In the genomic region with DNA sequence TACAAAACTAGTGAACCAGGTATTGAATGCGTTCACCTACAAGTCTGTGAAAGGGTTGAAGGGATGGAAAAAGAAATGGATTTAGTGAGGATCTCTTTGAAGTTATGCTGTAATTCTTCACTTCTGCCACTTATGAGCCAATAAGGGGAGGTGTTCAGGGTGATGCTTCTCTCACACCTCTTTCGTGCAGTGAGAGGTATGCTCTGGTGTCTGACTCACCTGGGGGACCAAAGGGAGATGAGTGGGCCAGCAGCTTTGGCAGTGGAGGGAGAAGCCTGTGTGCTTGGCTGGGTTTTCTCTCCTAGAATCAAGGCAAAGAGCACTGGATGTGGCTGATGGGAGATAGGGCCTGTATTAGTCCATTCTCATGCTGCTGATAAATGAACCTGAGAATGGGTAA, we compare ENCODE assay signal across 18 cellular contexts. TPM values are rescaled to one million over a fixed set of nuclear protein-coding genes. Genes with fewer than 3 reads are reported as not detected.
DNase-seq lines count a peak whose midpoint lies in the region; ATAC-seq and TF ChIP-seq lines count a peak whose summit lies in the region.
"Had no signal": no experiment of that assay in that cellular context is flagged by ENCODE, and none has a peak within 500 bp of the region (broad histone marks: within the 10 kb centered on the region; RNA-seq: fewer than 3 reads in every experiment).

No MANE protein-coding gene starts in this region.

- peaks cover 56% of the 10 kb centered on the region for H3K36me3 ChIP-seq in RWPE2 (ENCODE audit: low read depth)
- H3K36me3 ChIP-seq in neural progenitor cell, result peaks cover 16% of the 10 kb centered on the region

- H3K27ac Mint-ChIP-seq in Calu3 (ENCODE audit: unreplicated experiment) (peak overlapping the region; percentile 5), neural crest cell (ENCODE audit: unreplicated experiment) (peak overlapping the region; percentile 60), neural progenitor cell (no peak overlapping the region)
- H3K27ac Mint-ChIP-seq: B cell; CD8-positive, alpha-beta T cell; IgD-negative memory B cell had no signal

- no peak overlapping the region for H2AFZ ChIP-seq in neural progenitor cell (replicated peaks)

- peak; percentile 60; the same call in 2 of the 3 replicates for ATAC-seq in RWPE2 (ENCODE audit: low read depth)
- no peak for ATAC-seq in HG03439 (IDR thresholded peaks at IDR 0.05; ENCODE audit: unreplicated experiment)
- ATAC-seq: CD8-positive, alpha-beta T cell; GM12878; HepG2 had no signal

- intact Hi-C loops in Calu3 (cut with micrococcal nuclease; ENCODE audit: unreplicated experiment), result no loop called here

- no peak overlapping the region for H3K4me3 Mint-ChIP-seq in Calu3 (ENCODE audit: low read depth, unreplicated experiment)
- H3K4me3 Mint-ChIP-seq in neural crest cell, result no peak overlapping the region
- H3K4me3 Mint-ChIP-seq in neural progenitor cell, result no peak overlapping the region
- H3K4me3 Mint-ChIP-seq: B cell; CD8-positive, alpha-beta T cell; IgD-negative memory B cell had no signal

- H3K27me3 ChIP-seq in RWPE2 (ENCODE audit: insufficient read depth, poor library complexity, severe bottlenecking), result no peaks in the 10 kb centered on the region
- H3K27me3 ChIP-seq in neural progenitor cell, result no peaks in the 10 kb centered on the region
- H3K27me3 ChIP-seq: BLaER1 treated with 17β-estradiol and CSF1 and Interleukin-3, amounts not matched to agents 10 nM and 100 nM had no signal

- DNase-seq in Calu3, result no peak
- DNase-seq in RWPE2 (ENCODE audit: low spot score), result no peak
- peak; percentile 39 for DNase-seq in epithelial cell of esophagus (ENCODE audit: low read depth)
- DNase-seq in neural crest cell (ENCODE audit: low read depth, low spot score), result no peak
- no peak for DNase-seq in cerebellar nuclear complex (lab: John Stamatoyannopoulos, UW)
- DNase-seq in neural progenitor cell (ENCODE audit: low spot score), result no peak
- DNase-seq: CD8-positive, alpha-beta T cell; DMS 273 treated with DMSO at 0.1 percent for 48 hours; DMS53; DND-41; EL had no signal

- H3K4me2 ChIP-seq in neural progenitor cell, result no peak overlapping the region
- H3K4me2 ChIP-seq: BLaER1 treated with 17β-estradiol and CSF1 and Interleukin-3, amounts not matched to agents 10 nM and 100 nM had no signal

- no peaks in the 10 kb centered on the region for H3K79me2 ChIP-seq in neural progenitor cell (ENCODE audit: low read depth)

- no peaks in the 10 kb centered on the region for H3K9me3 ChIP-seq in RWPE2 (ENCODE audit: severe bottlenecking)
- H3K9me3 ChIP-seq in neural progenitor cell (ENCODE audit: low read depth), result no peaks in the 10 kb centered on the region
- H3K9me3 ChIP-seq: BLaER1 treated with 17β-estradiol and CSF1 and Interleukin-3, amounts not matched to agents 10 nM and 100 nM; HAP-1 had no signal

- no peak overlapping the region for H3K4me3 ChIP-seq in RWPE2 (ENCODE audit: severe bottlenecking)
- no peak overlapping the region for H3K4me3 ChIP-seq in epithelial cell of esophagus (ENCODE audit: low read length)
- no peak overlapping the region for H3K4me3 ChIP-seq in neural progenitor cell
- H3K4me3 ChIP-seq: BLaER1 treated with 17β-estradiol and CSF1 and Interleukin-3, amounts not matched to agents 10 nM and 100 nM; GM12878; HAP-1 had no signal

- H3F3A ChIP-seq in neural progenitor cell (ENCODE audit: low read depth), result no peaks in the 10 kb centered on the region

- H3K9me3 Mint-ChIP-seq in Calu3 (ENCODE audit: low read depth, unreplicated experiment) (no peaks in the 10 kb centered on the region), neural crest cell (no peaks in the 10 kb centered on the region), neural progenitor cell (no peaks in the 10 kb centered on the region)
- H3K9me3 Mint-ChIP-seq: CD8-positive, alpha-beta T cell; IgD-negative memory B cell had no signal

- H3K27ac ChIP-seq in RWPE2 (ENCODE audit: poor library complexity, severe bottlenecking) (no peak overlapping the region), neural progenitor cell (no peak overlapping the region)
- H3K27ac ChIP-seq: BLaER1 treated with 17β-estradiol and CSF1 and Interleukin-3, amounts not matched to agents 10 nM and 100 nM had no signal

- no peaks in the 10 kb centered on the region for H4K20me1 ChIP-seq in neural progenitor cell (ENCODE audit: low read depth)
- H4K20me1 ChIP-seq: BLaER1 treated with 17β-estradiol and CSF1 and Interleukin-3, amounts not matched to agents 10 nM and 100 nM had no signal

- CTCF ChIA-PET in Calu3 (lab: Charles Lee), result no interaction called here

- H3K4me1 Mint-ChIP-seq in Calu3 (ENCODE audit: low read depth, unreplicated experiment) (no peaks in the 10 kb centered on the region), neural crest cell (no peaks in the 10 kb centered on the region), neural progenitor cell (no peaks in the 10 kb centered on the region)
- H3K4me1 Mint-ChIP-seq: B cell, IgD-negative memory B cell had no signal

- peaks cover 48% of the 10 kb centered on the region for H3K36me3 Mint-ChIP-seq in Calu3 (ENCODE audit: insufficient read depth, unreplicated experiment)
- peaks cover 27% of the 10 kb centered on the region for H3K36me3 Mint-ChIP-seq in neural crest cell (ENCODE audit: low read depth)
- H3K36me3 Mint-ChIP-seq in neural progenitor cell, result peaks cover 37% of the 10 kb centered on the region
- H3K36me3 Mint-ChIP-seq: CD8-positive, alpha-beta T cell had no signal

- no TSS peak for BruUV-seq in Calu3 (replicated peaks; lab: Mats Ljungman, UMichigan)

- no peak overlapping the region for H3K9ac ChIP-seq in neural progenitor cell
- H3K9ac ChIP-seq: BLaER1 treated with 17β-estradiol and CSF1 and Interleukin-3, amounts not matched to agents 10 nM and 100 nM had no signal

- H3K27me3 Mint-ChIP-seq in Calu3 (ENCODE audit: unreplicated experiment) (no peaks in the 10 kb centered on the region), neural crest cell (ENCODE audit: low read depth) (no peaks in the 10 kb centered on the region), neural progenitor cell (ENCODE audit: insufficient read depth, low read depth) (peaks cover 2% of the 10 kb centered on the region)
- H3K27me3 Mint-ChIP-seq: B cell, IgD-negative memory B cell had no signal

- no peak for TF ChIP-seq CTCF in Calu3 (IDR thresholded peaks at IDR 0.05; ENCODE audit: unreplicated experiment)
- TF ChIP-seq CTCF in RWPE2 (IDR thresholded peaks at IDR 0.05; ENCODE audit: poor library complexity, severe bottlenecking), result no peak
- no peak for TF ChIP-seq CTCF in epithelial cell of esophagus (IDR thresholded peaks at IDR 0.05; ENCODE audit: insufficient read depth, low read depth, low read length, missing control alignments)
- no peak for TF ChIP-seq CTCF in neural crest cell (conservative IDR thresholded peaks at IDR 0.05)
- TF ChIP-seq CTCF in neural progenitor cell (IDR thresholded peaks at IDR 0.05), result no peak

- no peaks in the 10 kb centered on the region for H3K4me1 ChIP-seq in RWPE2 (ENCODE audit: insufficient read depth, poor library complexity, severe bottlenecking)
- no peaks in the 10 kb centered on the region for H3K4me1 ChIP-seq in neural progenitor cell
- H3K4me1 ChIP-seq: BLaER1 treated with 17β-estradiol and CSF1 and Interleukin-3, amounts not matched to agents 10 nM and 100 nM; HAP-1 had no signal

RNA-seq across cellular contexts. Expression of gene E2F7, which starts 45.4 kb away (rescaled TPM):
- 31.2 and 40.2 TPM in 2 replicates for total RNA-seq in Calu3 (2022)
- total RNA-seq in neural crest cell, result 25.7 and 29.8 TPM in 2 replicates
- total RNA-seq in neural progenitor cell (ENCODE audit: low replicate concordance), result 31.9 and 40.5 TPM in 2 replicates
